In the genomic region with DNA sequence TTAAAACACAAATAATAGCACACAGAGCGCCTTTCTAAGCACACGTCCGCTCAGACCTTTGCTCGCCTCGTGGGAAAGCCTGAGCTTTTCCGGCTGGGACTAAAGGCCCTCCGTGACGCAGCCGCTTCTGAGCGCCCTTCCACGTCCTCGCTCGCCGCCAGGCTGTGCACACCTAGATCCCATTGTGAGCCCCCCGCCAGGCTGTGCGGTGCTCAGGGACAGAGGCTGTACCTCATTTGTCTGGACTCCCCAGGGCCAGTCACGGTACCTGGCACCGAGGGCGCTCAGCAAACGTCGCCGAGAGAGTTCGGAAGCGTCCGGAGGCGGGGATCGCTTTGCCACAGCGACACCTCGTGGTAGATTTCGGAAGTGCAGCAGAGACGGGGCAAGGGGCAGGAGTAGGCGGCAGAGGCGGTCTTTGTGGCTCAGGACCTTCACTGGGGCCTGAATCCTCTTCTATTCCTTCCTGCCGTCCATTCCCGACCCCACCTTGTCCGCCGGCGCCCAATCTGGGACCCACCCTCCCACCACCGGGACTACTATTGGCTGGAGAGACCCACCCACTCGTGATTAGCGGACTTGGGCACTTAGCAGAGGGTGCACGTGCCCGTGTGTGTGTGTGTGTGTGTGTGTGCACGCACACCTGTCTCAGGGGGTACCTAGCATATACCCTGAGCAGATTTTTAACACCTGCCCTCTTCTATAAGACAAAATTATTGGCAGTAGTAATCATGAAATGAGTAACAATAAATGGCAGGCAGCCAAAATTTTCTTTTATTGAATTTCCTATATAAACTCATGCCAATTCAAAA, we compare ENCODE assay signal across 1 cellular context.
TF ChIP-seq lines count a peak whose summit lies in the region.

No MANE protein-coding gene starts in this region.

TF ChIP-seq in GM12878, 131 proteins besides CTCF, POLR2A, EP300 and RAD21 (continued from another document and continues in another):
- TF ChIP-seq, protein P1, sequence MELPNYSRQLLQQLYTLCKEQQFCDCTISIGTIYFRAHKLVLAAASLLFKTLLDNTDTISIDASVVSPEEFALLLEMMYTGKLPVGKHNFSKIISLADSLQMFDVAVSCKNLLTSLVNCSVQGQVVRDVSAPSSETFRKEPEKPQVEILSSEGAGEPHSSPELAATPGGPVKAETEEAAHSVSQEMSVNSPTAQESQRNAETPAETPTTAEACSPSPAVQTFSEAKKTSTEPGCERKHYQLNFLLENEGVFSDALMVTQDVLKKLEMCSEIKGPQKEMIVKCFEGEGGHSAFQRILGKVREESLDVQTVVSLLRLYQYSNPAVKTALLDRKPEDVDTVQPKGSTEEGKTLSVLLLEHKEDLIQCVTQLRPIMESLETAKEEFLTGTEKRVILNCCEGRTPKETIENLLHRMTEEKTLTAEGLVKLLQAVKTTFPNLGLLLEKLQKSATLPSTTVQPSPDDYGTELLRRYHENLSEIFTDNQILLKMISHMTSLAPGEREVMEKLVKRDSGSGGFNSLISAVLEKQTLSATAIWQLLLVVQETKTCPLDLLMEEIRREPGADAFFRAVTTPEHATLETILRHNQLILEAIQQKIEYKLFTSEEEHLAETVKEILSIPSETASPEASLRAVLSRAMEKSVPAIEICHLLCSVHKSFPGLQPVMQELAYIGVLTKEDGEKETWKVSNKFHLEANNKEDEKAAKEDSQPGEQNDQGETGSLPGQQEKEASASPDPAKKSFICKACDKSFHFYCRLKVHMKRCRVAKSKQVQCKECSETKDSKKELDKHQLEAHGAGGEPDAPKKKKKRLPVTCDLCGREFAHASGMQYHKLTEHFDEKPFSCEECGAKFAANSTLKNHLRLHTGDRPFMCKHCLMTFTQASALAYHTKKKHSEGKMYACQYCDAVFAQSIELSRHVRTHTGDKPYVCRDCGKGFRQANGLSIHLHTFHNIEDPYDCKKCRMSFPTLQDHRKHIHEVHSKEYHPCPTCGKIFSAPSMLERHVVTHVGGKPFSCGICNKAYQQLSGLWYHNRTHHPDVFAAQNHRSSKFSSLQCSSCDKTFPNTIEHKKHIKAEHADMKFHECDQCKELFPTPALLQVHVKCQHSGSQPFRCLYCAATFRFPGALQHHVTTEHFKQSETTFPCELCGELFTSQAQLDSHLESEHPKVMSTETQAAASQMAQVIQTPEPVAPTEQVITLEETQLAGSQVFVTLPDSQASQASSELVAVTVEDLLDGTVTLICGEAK (IDR thresholded peaks at IDR 0.05; ENCODE audit: borderline replicate concordance), result no peak
- no peak for TF ChIP-seq KAT2A (conservative IDR thresholded peaks at IDR 0.05; ENCODE audit: control insufficient read depth, low read depth, low read length)
- TF ChIP-seq LARP7 (IDR thresholded peaks at IDR 0.05), result peak; percentile 60; the same call in 1 of the 2 replicates
- TF ChIP-seq, protein P2, sequence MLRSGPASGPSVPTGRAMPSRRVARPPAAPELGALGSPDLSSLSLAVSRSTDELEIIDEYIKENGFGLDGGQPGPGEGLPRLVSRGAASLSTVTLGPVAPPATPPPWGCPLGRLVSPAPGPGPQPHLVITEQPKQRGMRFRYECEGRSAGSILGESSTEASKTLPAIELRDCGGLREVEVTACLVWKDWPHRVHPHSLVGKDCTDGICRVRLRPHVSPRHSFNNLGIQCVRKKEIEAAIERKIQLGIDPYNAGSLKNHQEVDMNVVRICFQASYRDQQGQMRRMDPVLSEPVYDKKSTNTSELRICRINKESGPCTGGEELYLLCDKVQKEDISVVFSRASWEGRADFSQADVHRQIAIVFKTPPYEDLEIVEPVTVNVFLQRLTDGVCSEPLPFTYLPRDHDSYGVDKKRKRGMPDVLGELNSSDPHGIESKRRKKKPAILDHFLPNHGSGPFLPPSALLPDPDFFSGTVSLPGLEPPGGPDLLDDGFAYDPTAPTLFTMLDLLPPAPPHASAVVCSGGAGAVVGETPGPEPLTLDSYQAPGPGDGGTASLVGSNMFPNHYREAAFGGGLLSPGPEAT (IDR thresholded peaks at IDR 0.05; ENCODE audit: low read depth), result no peak
- TF ChIP-seq RB1 (IDR thresholded peaks at IDR 0.05; ENCODE audit: borderline replicate concordance), result peak; percentile 76; the same call in 1 of the 2 replicates
- no peak for TF ChIP-seq GABPA (IDR thresholded peaks at IDR 0.05; ENCODE audit: low read depth)
- TF ChIP-seq, protein P3, sequence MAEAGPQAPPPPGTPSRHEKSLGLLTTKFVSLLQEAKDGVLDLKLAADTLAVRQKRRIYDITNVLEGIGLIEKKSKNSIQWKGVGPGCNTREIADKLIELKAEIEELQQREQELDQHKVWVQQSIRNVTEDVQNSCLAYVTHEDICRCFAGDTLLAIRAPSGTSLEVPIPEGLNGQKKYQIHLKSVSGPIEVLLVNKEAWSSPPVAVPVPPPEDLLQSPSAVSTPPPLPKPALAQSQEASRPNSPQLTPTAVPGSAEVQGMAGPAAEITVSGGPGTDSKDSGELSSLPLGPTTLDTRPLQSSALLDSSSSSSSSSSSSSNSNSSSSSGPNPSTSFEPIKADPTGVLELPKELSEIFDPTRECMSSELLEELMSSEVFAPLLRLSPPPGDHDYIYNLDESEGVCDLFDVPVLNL (IDR thresholded peaks at IDR 0.05; ENCODE audit: low read depth, low read length), result no peak
- TF ChIP-seq MXI1 (IDR thresholded peaks at IDR 0.05; ENCODE audit: low read depth, low read length), result no peak
- TF ChIP-seq POLR2AphosphoS5 (IDR thresholded peaks at IDR 0.05; ENCODE audit: low read length), result no peak
- TF ChIP-seq JUNB (IDR thresholded peaks at IDR 0.05), result no peak
- TF ChIP-seq, protein P4, sequence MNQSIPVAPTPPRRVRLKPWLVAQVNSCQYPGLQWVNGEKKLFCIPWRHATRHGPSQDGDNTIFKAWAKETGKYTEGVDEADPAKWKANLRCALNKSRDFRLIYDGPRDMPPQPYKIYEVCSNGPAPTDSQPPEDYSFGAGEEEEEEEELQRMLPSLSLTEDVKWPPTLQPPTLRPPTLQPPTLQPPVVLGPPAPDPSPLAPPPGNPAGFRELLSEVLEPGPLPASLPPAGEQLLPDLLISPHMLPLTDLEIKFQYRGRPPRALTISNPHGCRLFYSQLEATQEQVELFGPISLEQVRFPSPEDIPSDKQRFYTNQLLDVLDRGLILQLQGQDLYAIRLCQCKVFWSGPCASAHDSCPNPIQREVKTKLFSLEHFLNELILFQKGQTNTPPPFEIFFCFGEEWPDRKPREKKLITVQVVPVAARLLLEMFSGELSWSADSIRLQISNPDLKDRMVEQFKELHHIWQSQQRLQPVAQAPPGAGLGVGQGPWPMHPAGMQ (IDR thresholded peaks at IDR 0.05; ENCODE audit: borderline replicate concordance), result no peak
- no peak for TF ChIP-seq RAD51 (IDR thresholded peaks at IDR 0.05)
- TF ChIP-seq, protein P5, sequence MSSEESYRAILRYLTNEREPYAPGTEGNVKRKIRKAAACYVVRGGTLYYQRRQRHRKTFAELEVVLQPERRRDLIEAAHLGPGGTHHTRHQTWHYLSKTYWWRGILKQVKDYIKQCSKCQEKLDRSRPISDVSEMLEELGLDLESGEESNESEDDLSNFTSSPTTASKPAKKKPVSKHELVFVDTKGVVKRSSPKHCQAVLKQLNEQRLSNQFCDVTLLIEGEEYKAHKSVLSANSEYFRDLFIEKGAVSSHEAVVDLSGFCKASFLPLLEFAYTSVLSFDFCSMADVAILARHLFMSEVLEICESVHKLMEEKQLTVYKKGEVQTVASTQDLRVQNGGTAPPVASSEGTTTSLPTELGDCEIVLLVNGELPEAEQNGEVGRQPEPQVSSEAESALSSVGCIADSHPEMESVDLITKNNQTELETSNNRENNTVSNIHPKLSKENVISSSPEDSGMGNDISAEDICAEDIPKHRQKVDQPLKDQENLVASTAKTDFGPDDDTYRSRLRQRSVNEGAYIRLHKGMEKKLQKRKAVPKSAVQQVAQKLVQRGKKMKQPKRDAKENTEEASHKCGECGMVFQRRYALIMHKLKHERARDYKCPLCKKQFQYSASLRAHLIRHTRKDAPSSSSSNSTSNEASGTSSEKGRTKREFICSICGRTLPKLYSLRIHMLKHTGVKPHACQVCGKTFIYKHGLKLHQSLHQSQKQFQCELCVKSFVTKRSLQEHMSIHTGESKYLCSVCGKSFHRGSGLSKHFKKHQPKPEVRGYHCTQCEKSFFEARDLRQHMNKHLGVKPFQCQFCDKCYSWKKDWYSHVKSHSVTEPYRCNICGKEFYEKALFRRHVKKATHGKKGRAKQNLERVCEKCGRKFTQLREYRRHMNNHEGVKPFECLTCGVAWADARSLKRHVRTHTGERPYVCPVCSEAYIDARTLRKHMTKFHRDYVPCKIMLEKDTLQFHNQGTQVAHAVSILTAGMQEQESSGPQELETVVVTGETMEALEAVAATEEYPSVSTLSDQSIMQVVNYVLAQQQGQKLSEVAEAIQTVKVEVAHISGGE (CRISPR knock-in tag; IDR thresholded peaks at IDR 0.05), result no peak
- TF ChIP-seq, protein P6, sequence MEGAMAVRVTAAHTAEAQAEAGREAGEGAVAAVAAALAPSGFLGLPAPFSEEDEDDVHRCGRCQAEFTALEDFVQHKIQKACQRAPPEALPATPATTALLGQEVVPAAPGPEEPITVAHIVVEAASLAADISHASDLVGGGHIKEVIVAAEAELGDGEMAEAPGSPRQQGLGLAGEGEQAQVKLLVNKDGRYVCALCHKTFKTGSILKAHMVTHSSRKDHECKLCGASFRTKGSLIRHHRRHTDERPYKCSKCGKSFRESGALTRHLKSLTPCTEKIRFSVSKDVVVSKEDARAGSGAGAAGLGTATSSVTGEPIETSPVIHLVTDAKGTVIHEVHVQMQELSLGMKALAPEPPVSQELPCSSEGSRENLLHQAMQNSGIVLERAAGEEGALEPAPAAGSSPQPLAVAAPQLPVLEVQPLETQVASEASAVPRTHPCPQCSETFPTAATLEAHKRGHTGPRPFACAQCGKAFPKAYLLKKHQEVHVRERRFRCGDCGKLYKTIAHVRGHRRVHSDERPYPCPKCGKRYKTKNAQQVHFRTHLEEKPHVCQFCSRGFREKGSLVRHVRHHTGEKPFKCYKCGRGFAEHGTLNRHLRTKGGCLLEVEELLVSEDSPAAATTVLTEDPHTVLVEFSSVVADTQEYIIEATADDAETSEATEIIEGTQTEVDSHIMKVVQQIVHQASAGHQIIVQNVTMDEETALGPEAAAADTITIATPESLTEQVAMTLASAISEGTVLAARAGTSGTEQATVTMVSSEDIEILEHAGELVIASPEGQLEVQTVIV (IDR thresholded peaks at IDR 0.05; ENCODE audit: borderline replicate concordance, partially characterized antibody), result no peak
- TF ChIP-seq TBL1XR1 (IDR thresholded peaks at IDR 0.05; ENCODE audit: low read depth, low read length), result no peak
- TF ChIP-seq SMC3 (IDR thresholded peaks at IDR 0.05; ENCODE audit: borderline replicate concordance, low read length), result peak; percentile 82
- TF ChIP-seq, protein P7, sequence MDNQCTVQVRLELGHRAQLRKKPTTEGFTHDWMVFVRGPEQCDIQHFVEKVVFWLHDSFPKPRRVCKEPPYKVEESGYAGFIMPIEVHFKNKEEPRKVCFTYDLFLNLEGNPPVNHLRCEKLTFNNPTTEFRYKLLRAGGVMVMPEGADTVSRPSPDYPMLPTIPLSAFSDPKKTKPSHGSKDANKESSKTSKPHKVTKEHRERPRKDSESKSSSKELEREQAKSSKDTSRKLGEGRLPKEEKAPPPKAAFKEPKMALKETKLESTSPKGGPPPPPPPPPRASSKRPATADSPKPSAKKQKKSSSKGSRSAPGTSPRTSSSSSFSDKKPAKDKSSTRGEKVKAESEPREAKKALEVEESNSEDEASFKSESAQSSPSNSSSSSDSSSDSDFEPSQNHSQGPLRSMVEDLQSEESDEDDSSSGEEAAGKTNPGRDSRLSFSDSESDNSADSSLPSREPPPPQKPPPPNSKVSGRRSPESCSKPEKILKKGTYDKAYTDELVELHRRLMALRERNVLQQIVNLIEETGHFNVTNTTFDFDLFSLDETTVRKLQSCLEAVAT (IDR thresholded peaks at IDR 0.05), result no peak
- no peak for TF ChIP-seq CBFB (IDR thresholded peaks at IDR 0.05; ENCODE audit: low read depth)
- TF ChIP-seq CREB1 (IDR thresholded peaks at IDR 0.05; ENCODE audit: low read depth), result peak; percentile 49; the same call in 1 of the 2 replicates
- no peak for TF ChIP-seq TAF1 (IDR thresholded peaks at IDR 0.05; ENCODE audit: borderline replicate concordance, low read depth, low read length)
- TF ChIP-seq, protein P8, sequence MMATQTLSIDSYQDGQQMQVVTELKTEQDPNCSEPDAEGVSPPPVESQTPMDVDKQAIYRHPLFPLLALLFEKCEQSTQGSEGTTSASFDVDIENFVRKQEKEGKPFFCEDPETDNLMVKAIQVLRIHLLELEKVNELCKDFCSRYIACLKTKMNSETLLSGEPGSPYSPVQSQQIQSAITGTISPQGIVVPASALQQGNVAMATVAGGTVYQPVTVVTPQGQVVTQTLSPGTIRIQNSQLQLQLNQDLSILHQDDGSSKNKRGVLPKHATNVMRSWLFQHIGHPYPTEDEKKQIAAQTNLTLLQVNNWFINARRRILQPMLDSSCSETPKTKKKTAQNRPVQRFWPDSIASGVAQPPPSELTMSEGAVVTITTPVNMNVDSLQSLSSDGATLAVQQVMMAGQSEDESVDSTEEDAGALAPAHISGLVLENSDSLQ (IDR thresholded peaks at IDR 0.05), result 0 out of 2 replicates have a peak, but pooled peaks have one; percentile 32
- no peak for TF ChIP-seq SRF (IDR thresholded peaks at IDR 0.05; ENCODE audit: low read depth in 2 of 2, low read length in 2 of 2)
- TF ChIP-seq PML (IDR thresholded peaks at IDR 0.05; ENCODE audit: low read length), result no peak
- no peak for TF ChIP-seq RFX5 (IDR thresholded peaks at IDR 0.05; ENCODE audit: low read depth, low read length)
- TF ChIP-seq, protein P9, sequence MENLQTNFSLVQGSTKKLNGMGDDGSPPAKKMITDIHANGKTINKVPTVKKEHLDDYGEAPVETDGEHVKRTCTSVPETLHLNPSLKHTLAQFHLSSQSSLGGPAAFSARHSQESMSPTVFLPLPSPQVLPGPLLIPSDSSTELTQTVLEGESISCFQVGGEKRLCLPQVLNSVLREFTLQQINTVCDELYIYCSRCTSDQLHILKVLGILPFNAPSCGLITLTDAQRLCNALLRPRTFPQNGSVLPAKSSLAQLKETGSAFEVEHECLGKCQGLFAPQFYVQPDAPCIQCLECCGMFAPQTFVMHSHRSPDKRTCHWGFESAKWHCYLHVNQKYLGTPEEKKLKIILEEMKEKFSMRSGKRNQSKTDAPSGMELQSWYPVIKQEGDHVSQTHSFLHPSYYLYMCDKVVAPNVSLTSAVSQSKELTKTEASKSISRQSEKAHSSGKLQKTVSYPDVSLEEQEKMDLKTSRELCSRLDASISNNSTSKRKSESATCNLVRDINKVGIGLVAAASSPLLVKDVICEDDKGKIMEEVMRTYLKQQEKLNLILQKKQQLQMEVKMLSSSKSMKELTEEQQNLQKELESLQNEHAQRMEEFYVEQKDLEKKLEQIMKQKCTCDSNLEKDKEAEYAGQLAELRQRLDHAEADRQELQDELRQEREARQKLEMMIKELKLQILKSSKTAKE (IDR thresholded peaks at IDR 0.05; ENCODE audit: low read depth, poor library complexity, severe bottlenecking), result no peak
- TF ChIP-seq, protein P10, sequence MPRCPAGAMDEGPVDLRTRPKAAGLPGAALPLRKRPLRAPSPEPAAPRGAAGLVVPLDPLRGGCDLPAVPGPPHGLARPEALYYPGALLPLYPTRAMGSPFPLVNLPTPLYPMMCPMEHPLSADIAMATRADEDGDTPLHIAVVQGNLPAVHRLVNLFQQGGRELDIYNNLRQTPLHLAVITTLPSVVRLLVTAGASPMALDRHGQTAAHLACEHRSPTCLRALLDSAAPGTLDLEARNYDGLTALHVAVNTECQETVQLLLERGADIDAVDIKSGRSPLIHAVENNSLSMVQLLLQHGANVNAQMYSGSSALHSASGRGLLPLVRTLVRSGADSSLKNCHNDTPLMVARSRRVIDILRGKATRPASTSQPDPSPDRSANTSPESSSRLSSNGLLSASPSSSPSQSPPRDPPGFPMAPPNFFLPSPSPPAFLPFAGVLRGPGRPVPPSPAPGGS (IDR thresholded peaks at IDR 0.05; ENCODE audit: borderline replicate concordance, insufficient read depth, low read depth, low read length, poor library complexity, severe bottlenecking), result no peak
- TF ChIP-seq GATAD2B (conservative IDR thresholded peaks at IDR 0.05; ENCODE audit: low read depth), result peak; percentile 60; the same call in 1 of the 2 replicates
- TF ChIP-seq ZSCAN29 (IDR thresholded peaks at IDR 0.05), result no peak
